In the genomic region with DNA sequence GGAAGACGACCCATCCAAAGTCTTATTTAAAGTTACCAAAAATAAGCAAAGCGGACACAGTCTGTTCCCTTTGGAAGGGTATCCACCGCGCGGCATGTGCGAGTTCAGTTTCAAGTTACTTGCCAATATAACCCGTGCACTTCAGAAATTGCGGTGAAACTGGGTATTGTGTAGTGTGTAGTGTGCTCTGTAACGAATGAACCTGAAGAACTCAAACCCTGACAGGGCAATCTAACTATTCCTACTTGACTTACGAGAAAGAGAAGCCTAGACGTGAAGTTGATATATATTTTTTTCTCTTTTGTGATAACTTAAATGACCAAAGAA, we compare ENCODE assay signal across 8 cellular contexts. TPM values are rescaled to one million over a fixed set of nuclear protein-coding genes. Genes with fewer than 3 reads are reported as not detected.
DNase-seq lines count a peak whose midpoint lies in the region; ATAC-seq and TF ChIP-seq lines count a peak whose summit lies in the region.

No MANE protein-coding gene starts in this region.

- H3K4me3 ChIP-seq in iPS-20b (ENCODE audit: low read length) (peak overlapping the region; percentile 94), suprapubic skin (peak overlapping the region; percentile 97)

- peaks cover 2% of the 10 kb centered on the region for H3K36me3 Mint-ChIP-seq in activated naive CD4-positive, alpha-beta T cell treated with anti-CD3 and anti-CD28 coated beads for 36 hours (ENCODE audit: low read depth)
- peaks cover 1 to 2% of the 10 kb centered on the region in 2 donors for H3K36me3 Mint-ChIP-seq in activated T-cell treated with anti-CD3 and anti-CD28 coated beads, Interleukin-2, amount 50 U/mL, for 72 hours (ENCODE audit: insufficient read depth in 2 of 2)

- no peak for DNase-seq in activated naive CD4-positive, alpha-beta T cell treated with anti-CD3 and anti-CD28 coated beads for 36 hours
- no peak for DNase-seq in activated naive CD4-positive, alpha-beta T cell treated with anti-CD3 and anti-CD28 coated beads, Interleukin-2, amount 50 U/mL, for 16 hours
- peak in 1 of 2 donors; percentile 51 for DNase-seq in activated T-cell treated with anti-CD3 and anti-CD28 coated beads, Interleukin-2, amount 50 U/mL, for 72 hours
- DNase-seq in suprapubic skin (ENCODE audit: low spot score in 2 of 2) (no peak), GM19238 (ENCODE audit: insufficient read length, low spot score) (no peak)

- peak; percentile 4 to 8 for ATAC-seq in activated T-cell treated with anti-CD3 and anti-CD28 coated beads, Interleukin-2, amount 50 U/mL, for 72 hours (replicated peaks in 1 of 2)
- ATAC-seq in GM19328 (IDR thresholded peaks at IDR 0.05; ENCODE audit: unreplicated experiment) = no peak
- ATAC-seq in HG03097 (IDR thresholded peaks at IDR 0.05; ENCODE audit: low FRiP score, unreplicated experiment) = no peak

- H3K27ac Mint-ChIP-seq in activated naive CD4-positive, alpha-beta T cell treated with anti-CD3 and anti-CD28 coated beads for 36 hours = peak overlapping the region; percentile 92
- H3K27ac Mint-ChIP-seq in activated T-cell treated with anti-CD3 and anti-CD28 coated beads, Interleukin-2, amount 50 U/mL, for 72 hours = peak overlapping the region; percentile 74

- H3K9me3 Mint-ChIP-seq in activated naive CD4-positive, alpha-beta T cell treated with anti-CD3 and anti-CD28 coated beads for 36 hours = peaks cover 4% of the 10 kb centered on the region
- peaks cover 0 to 3% of the 10 kb centered on the region in 2 donors for H3K9me3 Mint-ChIP-seq in activated T-cell treated with anti-CD3 and anti-CD28 coated beads, Interleukin-2, amount 50 U/mL, for 72 hours

- no peak for TF ChIP-seq EP300 in suprapubic skin (IDR thresholded peaks at IDR 0.05)

- peak overlapping the region; percentile 89; the same call in 1 of the 2 replicates for H3K9ac ChIP-seq in iPS-20b (ENCODE audit: low read depth, low read length)

- H3K27me3 ChIP-seq in iPS-20b (ENCODE audit: insufficient read depth, low read length) = no peaks in the 10 kb centered on the region
- H3K27me3 ChIP-seq in suprapubic skin = no peaks in the 10 kb centered on the region

- no peaks in the 10 kb centered on the region for H3K36me3 ChIP-seq in iPS-20b (ENCODE audit: insufficient read depth, low read depth, low read length)
- H3K36me3 ChIP-seq in suprapubic skin = no peaks in the 10 kb centered on the region

- H3K4me1 ChIP-seq in iPS-20b (ENCODE audit: insufficient read depth, low read length) = peaks cover 36% of the 10 kb centered on the region
- peaks cover 43% of the 10 kb centered on the region for H3K4me1 ChIP-seq in suprapubic skin

- no peak for TF ChIP-seq CTCF in suprapubic skin (IDR thresholded peaks at IDR 0.05)

- H3K27me3 Mint-ChIP-seq in activated naive CD4-positive, alpha-beta T cell treated with anti-CD3 and anti-CD28 coated beads for 36 hours (ENCODE audit: low read depth) = no peaks in the 10 kb centered on the region
- H3K27me3 Mint-ChIP-seq in activated T-cell treated with anti-CD3 and anti-CD28 coated beads, Interleukin-2, amount 50 U/mL, for 72 hours (ENCODE audit: low read depth) = no peaks in the 10 kb centered on the region

- CTCF ChIA-PET in activated naive CD4-positive, alpha-beta T cell treated with anti-CD3 and anti-CD28 coated beads for 36 hours (lab: Charles Lee) = interaction anchor here (0.7 to 2.1 kb wide), 4 partner anchors 10 to 934 kb away, joined by 3 to 9 read pairs (median 4); no protein-coding TSS in a partner anchor

- H3K27ac ChIP-seq in iPS-20b (ENCODE audit: low read length) = no peak overlapping the region
- H3K27ac ChIP-seq in suprapubic skin = peak overlapping the region; percentile 96

- peak overlapping the region; percentile 89 for H3K4me3 Mint-ChIP-seq in activated naive CD4-positive, alpha-beta T cell treated with anti-CD3 and anti-CD28 coated beads for 36 hours
- peak overlapping the region; percentile 82 to 91 for H3K4me3 Mint-ChIP-seq in activated T-cell treated with anti-CD3 and anti-CD28 coated beads, Interleukin-2, amount 50 U/mL, for 72 hours

- intact Hi-C loops in activated naive CD4-positive, alpha-beta T cell treated with anti-CD3 and anti-CD28 coated beads for 36 hours (cut with micrococcal nuclease) = loop anchor here (1.0 to 10.0 kb wide), 8 partner anchors 230 to 1564 kb away; no protein-coding TSS in a partner anchor

- WGBS in suprapubic skin = 3% methylated on average over 11 of the region's 11 CpGs

- no peaks in the 10 kb centered on the region for H3K9me3 ChIP-seq in iPS-20b (ENCODE audit: insufficient read depth, low read depth, low read length)
- H3K9me3 ChIP-seq in suprapubic skin = peaks cover 8% of the 10 kb centered on the region

- no peak for TF ChIP-seq POLR2A in suprapubic skin (IDR thresholded peaks at IDR 0.05)

- H3K4me1 Mint-ChIP-seq in activated naive CD4-positive, alpha-beta T cell treated with anti-CD3 and anti-CD28 coated beads for 36 hours (ENCODE audit: low read depth) = peaks cover 50% of the 10 kb centered on the region
- peaks cover 52% of the 10 kb centered on the region for H3K4me1 Mint-ChIP-seq in activated T-cell treated with anti-CD3 and anti-CD28 coated beads, Interleukin-2, amount 50 U/mL, for 72 hours (ENCODE audit: low read depth)

RNA-seq across cellular contexts. Expression of a gene that starts 1.5 kb away (rescaled TPM):
- total RNA-seq in activated naive CD4-positive, alpha-beta T cell treated with anti-CD3 and anti-CD28 coated beads for 36 hours = 10 to 100 TPM; 50.1 to 52.3 TPM
- total RNA-seq in activated T-cell treated with anti-CD3 and anti-CD28 coated beads, Interleukin-2, amount 50 U/mL, for 72 hours = 10 to 100 TPM; 47.4 to 48.8 TPM
- 10 to 100 TPM; 37.0 to 45.9 (median 39.8) TPM for total RNA-seq in suprapubic skin

Comparison
In these comparisons a context has a peak if more than half of its experiments do, and no peak if none do; other contexts are left out.
1. ATAC-seq: peak in activated T-cell treated with anti-CD3 and anti-CD28 coated beads, Interleukin-2, amount 50 U/mL, for 72 hours (2 of 2); none in GM19328 (single experiment) and HG03097 (single experiment).